8 cellular contexts compared by ENCODE assay signal in the genomic region with DNA sequence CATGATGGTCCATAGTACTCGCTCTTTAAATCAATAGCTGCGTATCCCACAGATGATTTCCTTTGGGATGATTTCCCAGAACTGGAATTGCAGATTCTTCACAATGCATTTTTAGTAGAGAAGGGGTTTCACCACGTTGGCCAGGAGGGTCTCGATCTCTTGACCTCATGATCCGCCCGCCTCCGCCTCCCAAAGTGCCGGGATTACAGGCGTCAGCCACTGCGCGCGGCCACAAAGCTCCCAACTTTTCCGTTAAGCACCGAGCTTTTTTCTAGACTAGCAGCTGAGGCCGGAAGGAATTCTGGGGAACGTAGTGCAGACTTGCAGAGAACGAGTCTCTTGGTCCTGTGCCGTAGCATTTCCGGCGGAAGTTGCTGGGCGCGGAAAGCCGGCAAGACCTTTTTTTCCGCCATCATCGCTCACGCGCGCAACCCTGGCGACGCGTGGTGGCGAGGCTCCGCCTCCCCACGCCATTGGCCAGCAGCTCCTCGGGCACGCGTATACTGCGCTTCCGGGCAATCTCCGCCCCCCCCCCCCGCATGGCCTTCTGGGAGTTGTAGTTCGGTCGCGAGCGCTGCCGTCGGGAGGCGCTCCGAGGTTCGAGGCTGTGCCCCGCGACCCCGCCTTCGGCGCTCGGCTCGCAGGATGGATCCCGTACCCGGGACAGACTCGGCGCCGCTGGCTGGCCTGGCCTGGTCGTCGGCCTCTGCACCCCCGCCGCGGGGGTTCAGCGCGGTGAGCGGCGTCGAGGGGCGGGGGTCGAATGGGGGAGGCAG. TPM values are rescaled to one million over a fixed set of nuclear protein-coding genes. Genes with fewer than 3 reads are reported as not detected.
DNase-seq lines count a peak whose midpoint lies in the region; ATAC-seq and TF ChIP-seq lines count a peak whose summit lies in the region.

A gene (plus strand): TSS at position 557 of the 776 bp plus-strand sequence. CDS start 89 bp downstream, at position 646.

- TF ChIP-seq POLR2A in heart left ventricle (IDR thresholded peaks at IDR 0.05): peak in 1 of 2 donors; percentile 60

- no peaks in the 10 kb centered on the region for H3K36me3 Mint-ChIP-seq in type B pancreatic cell

- DNase-seq in GM12865 (ENCODE audit: low read depth) (peak; percentile 99), NCI-H146 treated with DMSO at 0.1 percent for 48 hours (lab: John Stamatoyannopoulos, UW; ENCODE audit: unreplicated experiment) (peak; percentile 96), amniotic epithelial cell (ENCODE audit: low read depth) (peak; percentile 99), heart left ventricle (peak; percentile 98 to 99 (median 98)), pons (ENCODE audit: low spot score) (peak; percentile 98), type B pancreatic cell (ENCODE audit: extremely low spot score, unreplicated experiment) (peak; percentile 97)

- H3K9me3 ChIP-seq in heart left ventricle: no peaks in the 10 kb centered on the region

- TF ChIP-seq CTCF in GM12865 (IDR thresholded peaks at IDR 0.05; ENCODE audit: insufficient read depth, low read depth, low read length, missing control alignments): no peak
- TF ChIP-seq CTCF in heart left ventricle (IDR thresholded peaks at IDR 0.05): no peak
- no peak for TF ChIP-seq CTCF in type B pancreatic cell (conservative IDR thresholded peaks at IDR 0.05)

- peak; percentile 88 for ATAC-seq in HG02852 (IDR thresholded peaks at IDR 0.05; ENCODE audit: unreplicated experiment)
- peak; percentile 95 to 99 (median 98) for ATAC-seq in heart left ventricle

- no peaks in the 10 kb centered on the region for H3K9me3 Mint-ChIP-seq in type B pancreatic cell

- H3K4me3 Mint-ChIP-seq in type B pancreatic cell: peak within 1 kb of the TSS; percentile 92

- 1 to 3% (median 1%) methylated on average over 6 to 74 of the region's 74 CpGs for WGBS in heart left ventricle, 4 donors

- H3K4me1 ChIP-seq in heart left ventricle: peaks cover 0 to 18% (median 9%) of the 10 kb centered on the region in 12 donors

- peaks cover 0 to 11% (median 3%) of the 10 kb centered on the region in 9 donors for H3K36me3 ChIP-seq in heart left ventricle

- peak within 1 kb of the TSS; percentile 86 for H3K27ac Mint-ChIP-seq in type B pancreatic cell

- peak within 1 kb of the TSS in 11 of 12 donors; percentile 61 to 90 (median 83) for H3K27ac ChIP-seq in heart left ventricle

- H3K4me1 Mint-ChIP-seq in type B pancreatic cell (ENCODE audit: unreplicated experiment): peaks cover 13% of the 10 kb centered on the region

- H3K4me3 ChIP-seq in GM12865 (ENCODE audit: low read depth, low read length): peak within 1 kb of the TSS; percentile 92
- peak within 1 kb of the TSS; percentile 46 to 98 (median 88) for H3K4me3 ChIP-seq in heart left ventricle

- H3K27me3 Mint-ChIP-seq in type B pancreatic cell: peaks cover 21% of the 10 kb centered on the region

- intact Hi-C loops in T-helper 1 cell treated with Interleukin-12 subunit alpha and Interleukin-12 subunit beta and Interleukin-4 antibody, amounts not matched to agents 30 ng/mL and 1 ng/mL, for 36 hours (cut with micrococcal nuclease): loop anchor here (1.0 kb wide), 11 partner anchors 14 to 344 kb away; a partner anchor contains a TSS
- intact Hi-C loops in heart left ventricle (cut with DNase I): loop anchor here in 2 of 10 donors (1.0 to 5.0 kb wide), 2 partner anchors 43 to 50 kb away; a partner anchor contains a TSS

- no peaks in the 10 kb centered on the region for H3K27me3 ChIP-seq in heart left ventricle

RNA-seq across cellular contexts. Expression of the gene that starts here (rescaled TPM):
- 38.7 and 39.2 TPM in 2 replicates for total RNA-seq in T-helper 1 cell treated with Interleukin-12 subunit alpha and Interleukin-12 subunit beta and Interleukin-4 antibody, amounts not matched to agents 30 ng/mL and 1 ng/mL, for 36 hours
- total RNA-seq in heart left ventricle (10 to 100 TPM; 11.8 to 41.5 (median 18.5) TPM), type B pancreatic cell (ENCODE audit: low replicate concordance) (32.0 and 37.7 TPM in 2 replicates)
- polyA plus RNA-seq in heart left ventricle: 10 to 100 TPM; 30.7 to 46.5 TPM

Comparison
In these comparisons a context has a peak if more than half of its experiments do, and no peak if none do; other contexts are left out.
1. Peak in every context shown above with its lines: DNase-seq, ATAC-seq, H3K4me3 ChIP-seq and H3K27ac ChIP-seq.